Comparison of ENCODE assay signal across 11 cellular contexts in the genomic region with DNA sequence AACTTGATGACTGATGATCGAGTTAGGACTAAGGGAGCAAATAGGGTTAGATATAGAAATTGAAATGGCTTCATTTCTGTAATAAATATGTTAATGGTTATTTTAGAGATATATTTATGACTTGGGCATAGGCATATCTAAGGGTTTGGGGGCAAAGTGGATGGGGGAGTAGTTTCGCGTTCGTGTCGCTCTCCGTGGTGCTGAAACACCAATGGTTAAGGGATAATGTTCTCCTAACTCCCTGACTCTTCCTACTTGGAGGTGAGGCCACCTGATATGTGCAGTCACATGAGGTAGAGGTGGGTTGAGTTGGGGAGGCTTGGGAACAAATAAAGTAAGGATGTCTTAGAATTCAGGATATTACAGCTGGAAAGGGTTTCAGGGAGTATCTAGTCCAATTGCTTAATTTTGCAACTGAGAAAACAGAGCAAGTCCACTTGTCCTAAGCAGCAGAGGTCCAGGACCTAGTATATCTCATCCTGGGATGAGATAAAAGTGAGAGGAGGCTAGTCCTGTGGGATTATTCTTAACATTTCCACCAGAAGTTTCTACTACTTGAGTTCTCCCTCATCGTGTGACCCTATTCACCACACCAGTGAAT. TPM values are rescaled to one million over a fixed set of nuclear protein-coding genes. Genes with fewer than 3 reads are reported as not detected.
A peak's percentile ranks its signal among the peaks of the same experiment; 100 is the strongest.
DNase-seq lines count a peak whose midpoint lies in the region; ATAC-seq, FAIRE-seq and TF ChIP-seq lines count a peak whose summit lies in the region.
"Had no signal": no experiment of that assay in that cellular context is flagged by ENCODE, and none has a peak within 500 bp of the region (broad histone marks: within the 10 kb centered on the region; RNA-seq: fewer than 3 reads in every experiment).

No MANE protein-coding gene starts in this region.

- no peak overlapping the region for H3K4me3 ChIP-seq in keratinocyte (ENCODE audit: control insufficient read depth in 2 of 3, extremely low read depth in 1 of 3, insufficient read depth in 2 of 3, low read depth in 1 of 3, low read length in 3 of 3)
- H3K4me3 ChIP-seq: heart right ventricle had no signal

- H3K36me3 Mint-ChIP-seq in activated naive CD8-positive, alpha-beta T cell treated with anti-CD3 and anti-CD28 coated beads, Interleukin-2, amount 10 ng/mL, durations not matched to agents 7 days and 5 days: no peaks in the 10 kb centered on the region
- H3K36me3 Mint-ChIP-seq: brain had no signal

- H3K9me3 ChIP-seq in keratinocyte (ENCODE audit: control insufficient read depth, low read depth, low read length): no peaks in the 10 kb centered on the region
- H3K9me3 ChIP-seq: heart right ventricle had no signal

- H3K27ac ChIP-seq in keratinocyte (ENCODE audit: control insufficient read depth, insufficient read depth, low read length): no peak overlapping the region
- H3K27ac ChIP-seq: heart right ventricle, parathyroid adenoma had no signal

- H2AFZ ChIP-seq in keratinocyte (ENCODE audit: control insufficient read depth, low read length): no peak overlapping the region
- H2AFZ ChIP-seq: parathyroid adenoma had no signal

- no peak for TF ChIP-seq CTCF in keratinocyte (optimal IDR thresholded peaks at IDR 0.05 in 1 of 3, IDR thresholded peaks at IDR 0.05 in 1 of 3, conservative IDR thresholded peaks at IDR 0.05 in 1 of 3; ENCODE audit: extremely low read depth in 1 of 3, insufficient read depth in 2 of 3, low read length in 3 of 3)

- TF ChIP-seq RAD21 in Ishikawa (IDR thresholded peaks at IDR 0.05; ENCODE audit: low read depth): no peak

- POLR2A ChIA-PET in activated naive CD8-positive, alpha-beta T cell treated with anti-CD3 and anti-CD28 coated beads, Interleukin-2, amount 10 ng/mL, durations not matched to agents 7 days and 5 days (lab: Charles Lee): no interaction called here

- H3K4me1 Mint-ChIP-seq in activated naive CD8-positive, alpha-beta T cell treated with anti-CD3 and anti-CD28 coated beads, Interleukin-2, amount 10 ng/mL, durations not matched to agents 7 days and 5 days: no peaks in the 10 kb centered on the region

- H3K9me1 ChIP-seq in keratinocyte (ENCODE audit: control insufficient read depth, extremely low read depth, insufficient read depth, low read length): no peaks in the 10 kb centered on the region

- no peak overlapping the region for H3K4me3 Mint-ChIP-seq in activated naive CD8-positive, alpha-beta T cell treated with anti-CD3 and anti-CD28 coated beads, Interleukin-2, amount 10 ng/mL, durations not matched to agents 7 days and 5 days

- no peak for TF ChIP-seq EP300 in Ishikawa (IDR thresholded peaks at IDR 0.05; ENCODE audit: borderline replicate concordance)

- H3K9ac ChIP-seq in keratinocyte (ENCODE audit: control insufficient read depth, extremely low read depth, insufficient read depth, low read length): no peak overlapping the region
- H3K9ac ChIP-seq: parathyroid adenoma had no signal

- H3K27ac Mint-ChIP-seq in activated naive CD8-positive, alpha-beta T cell treated with anti-CD3 and anti-CD28 coated beads, Interleukin-2, amount 10 ng/mL, durations not matched to agents 7 days and 5 days: no peak overlapping the region

- no peaks in the 10 kb centered on the region for H4K20me1 ChIP-seq in keratinocyte (ENCODE audit: control insufficient read depth, extremely low read depth, insufficient read depth, low read length)

- H3K27me3 Mint-ChIP-seq in activated naive CD8-positive, alpha-beta T cell treated with anti-CD3 and anti-CD28 coated beads, Interleukin-2, amount 10 ng/mL, durations not matched to agents 7 days and 5 days: peaks cover 8% of the 10 kb centered on the region
- H3K27me3 Mint-ChIP-seq: brain had no signal

- H3K36me3 ChIP-seq in keratinocyte (ENCODE audit: control insufficient read depth in 2 of 2, extremely low read depth in 1 of 2, insufficient read depth in 2 of 2, low read length in 2 of 2): no peaks in the 10 kb centered on the region
- H3K36me3 ChIP-seq: heart right ventricle had no signal

- dilution Hi-C loops in keratinocyte (cut with MboI; ENCODE audit: extremely low pct_ligation_motif_present, low sequenced_read_pairs): no loop called here

- H3K4me2 ChIP-seq in keratinocyte (ENCODE audit: control insufficient read depth, extremely low read depth, insufficient read depth, low read depth, low read length): no peak overlapping the region

- peaks cover 33% of the 10 kb centered on the region for H3K4me1 ChIP-seq in keratinocyte (ENCODE audit: control insufficient read depth, extremely low read depth, insufficient read depth, low read length)
- H3K4me1 ChIP-seq: heart right ventricle, parathyroid adenoma had no signal

- H3K27me3 ChIP-seq in keratinocyte (ENCODE audit: control insufficient read depth, extremely low read depth, insufficient read depth, low read length): peaks cover 4% of the 10 kb centered on the region

- H3K9me3 Mint-ChIP-seq in activated naive CD8-positive, alpha-beta T cell treated with anti-CD3 and anti-CD28 coated beads, Interleukin-2, amount 10 ng/mL, durations not matched to agents 7 days and 5 days: peaks cover 3% of the 10 kb centered on the region

- ATAC-seq in activated naive CD8-positive, alpha-beta T cell treated with anti-CD3 and anti-CD28 coated beads, Interleukin-2, amount 10 ng/mL, durations not matched to agents 7 days and 5 days (ENCODE audit: low read depth): no peak
- no peak for ATAC-seq in HG02870 (IDR thresholded peaks at IDR 0.05; ENCODE audit: unreplicated experiment)
- ATAC-seq: heart right ventricle had no signal

- H3K79me2 ChIP-seq in keratinocyte (ENCODE audit: control insufficient read depth, insufficient read depth, low read length): no peaks in the 10 kb centered on the region
- H3K79me2 ChIP-seq: parathyroid adenoma had no signal

- DNase-seq in GM12891 (ENCODE audit: insufficient read length, low spot score) (no peak), keratinocyte (ENCODE audit: low read depth, low spot score) (no peak), foreskin melanocyte (no peak)
- peak; percentile 35 for DNase-seq in activated naive CD8-positive, alpha-beta T cell treated with anti-CD3 and anti-CD28 coated beads, Interleukin-2, amount 10 ng/mL, durations not matched to agents 7 days and 5 days
- DNase-seq in effector CD4-positive, alpha-beta T cell: no peak
- DNase-seq: heart right ventricle, NCI-H446 had no signal

- no peak for TF ChIP-seq POLR2A in GM12891 (IDR thresholded peaks at IDR 0.05; ENCODE audit: low read depth, low read length)

- FAIRE-seq in GM12891 (lab: Jason Lieb, UNC) (peak; percentile 41), keratinocyte (lab: Jason Lieb, UNC) (peak; percentile 77)

TF ChIP-seq in GM12891, 5 proteins besides CTCF, POLR2A, EP300 and RAD21:
- no peak for TF ChIP-seq POLR2AphosphoS5 (IDR thresholded peaks at IDR 0.05; ENCODE audit: low read depth, low read length)
- no peak for TF ChIP-seq TAF1 (IDR thresholded peaks at IDR 0.05; ENCODE audit: low read depth, low read length)
- TF ChIP-seq PAX5 (IDR thresholded peaks at IDR 0.05; ENCODE audit: insufficient read depth, low read length, severe bottlenecking): no peak
- no peak for TF ChIP-seq SPI1 (IDR thresholded peaks at IDR 0.05; ENCODE audit: low read depth, low read length)
- no peak for TF ChIP-seq POU2F2 (IDR thresholded peaks at IDR 0.05; ENCODE audit: low read depth, low read length)

TF ChIP-seq in Ishikawa, 13 proteins besides CTCF, POLR2A, EP300 and RAD21:
- TF ChIP-seq, protein P1, sequence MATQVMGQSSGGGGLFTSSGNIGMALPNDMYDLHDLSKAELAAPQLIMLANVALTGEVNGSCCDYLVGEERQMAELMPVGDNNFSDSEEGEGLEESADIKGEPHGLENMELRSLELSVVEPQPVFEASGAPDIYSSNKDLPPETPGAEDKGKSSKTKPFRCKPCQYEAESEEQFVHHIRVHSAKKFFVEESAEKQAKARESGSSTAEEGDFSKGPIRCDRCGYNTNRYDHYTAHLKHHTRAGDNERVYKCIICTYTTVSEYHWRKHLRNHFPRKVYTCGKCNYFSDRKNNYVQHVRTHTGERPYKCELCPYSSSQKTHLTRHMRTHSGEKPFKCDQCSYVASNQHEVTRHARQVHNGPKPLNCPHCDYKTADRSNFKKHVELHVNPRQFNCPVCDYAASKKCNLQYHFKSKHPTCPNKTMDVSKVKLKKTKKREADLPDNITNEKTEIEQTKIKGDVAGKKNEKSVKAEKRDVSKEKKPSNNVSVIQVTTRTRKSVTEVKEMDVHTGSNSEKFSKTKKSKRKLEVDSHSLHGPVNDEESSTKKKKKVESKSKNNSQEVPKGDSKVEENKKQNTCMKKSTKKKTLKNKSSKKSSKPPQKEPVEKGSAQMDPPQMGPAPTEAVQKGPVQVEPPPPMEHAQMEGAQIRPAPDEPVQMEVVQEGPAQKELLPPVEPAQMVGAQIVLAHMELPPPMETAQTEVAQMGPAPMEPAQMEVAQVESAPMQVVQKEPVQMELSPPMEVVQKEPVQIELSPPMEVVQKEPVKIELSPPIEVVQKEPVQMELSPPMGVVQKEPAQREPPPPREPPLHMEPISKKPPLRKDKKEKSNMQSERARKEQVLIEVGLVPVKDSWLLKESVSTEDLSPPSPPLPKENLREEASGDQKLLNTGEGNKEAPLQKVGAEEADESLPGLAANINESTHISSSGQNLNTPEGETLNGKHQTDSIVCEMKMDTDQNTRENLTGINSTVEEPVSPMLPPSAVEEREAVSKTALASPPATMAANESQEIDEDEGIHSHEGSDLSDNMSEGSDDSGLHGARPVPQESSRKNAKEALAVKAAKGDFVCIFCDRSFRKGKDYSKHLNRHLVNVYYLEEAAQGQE (IDR thresholded peaks at IDR 0.05; ENCODE audit: low read depth): peak; percentile 93
- TF ChIP-seq CREB1 (IDR thresholded peaks at IDR 0.05; ENCODE audit: low read depth): no peak

RNA-seq across cellular contexts. Expression of a gene that starts 44.0 kb away (rescaled TPM):
- 0.83 TPM for polyA plus RNA-seq in GM12891 (2012; ENCODE audit: low read depth, missing spikeins)
- total RNA-seq in activated naive CD8-positive, alpha-beta T cell treated with anti-CD3 and anti-CD28 coated beads, Interleukin-2, amount 10 ng/mL, durations not matched to agents 7 days and 5 days: not detected
- polyA plus RNA-seq in keratinocyte: 3.3 to 5.5 TPM (median 3.6 TPM) in 3 replicates
- 3.0 TPM for polyA plus RNA-seq in keratinocyte (2011; ENCODE audit: low read depth)
- 6.5 and 8.0 TPM in 2 replicates for polyA plus RNA-seq in keratinocyte (2011; cell fraction: cytosol; rRNA removed)
- polyA plus RNA-seq in keratinocyte (2011; cell fraction: nucleus; rRNA removed): 26.0 and 29.5 TPM in 2 replicates
- 2.9 and 5.4 TPM in 2 replicates for polyA plus RNA-seq in keratinocyte (2012; ENCODE audit: low replicate concordance)
- 15.2 to 26.2 TPM (median 16.9 TPM) in 3 replicates for polyA minus RNA-seq in keratinocyte
- 29.9 TPM for polyA minus RNA-seq in keratinocyte (2011; cell fraction: cytosol; rRNA and poly(A)+ RNA removed)
- polyA minus RNA-seq in keratinocyte (2011; cell fraction: nucleus; rRNA and poly(A)+ RNA removed): 58.6 and 97.7 TPM in 2 replicates
